12 cellular contexts compared by ENCODE assay signal in genomic region chr17:44204453-44204882, GRCh38. TPM values are rescaled to one million over a fixed set of nuclear protein-coding genes. Genes with fewer than 3 reads are reported as not detected.
A peak's percentile ranks its signal among the peaks of the same experiment; 100 is the strongest.
DNase-seq lines count a peak whose midpoint lies in the region; ATAC-seq, FAIRE-seq and TF ChIP-seq lines count a peak whose summit lies in the region.
"Had no signal": no experiment of that assay in that cellular context is flagged by ENCODE, and none has a peak within 500 bp of the region (broad histone marks: within the 10 kb centered on the region; RNA-seq: fewer than 3 reads in every experiment).

No MANE protein-coding gene starts in this region.

- peak; percentile 18 for FAIRE-seq in endothelial cell of umbilical vein (lab: Jason Lieb, UNC)
- FAIRE-seq: frontal cortex had no signal

- H3K4me2 ChIP-seq in endothelial cell of umbilical vein (ENCODE audit: insufficient read depth, low read length): no peak overlapping the region

- CTCF ChIA-PET in endothelial cell of umbilical vein (lab: Charles Lee): interaction anchor here (0.9 to 2.4 kb wide), 16 partner anchors 12 to 319 kb away, joined by 3 to 17 read pairs (median 4); partner anchors contain the start of genes GRN and SLC25A39

- no TSS peak for BruUV-seq in endothelial cell of umbilical vein (replicated peaks; lab: Mats Ljungman, UMichigan)

- peaks cover 3 to 20% of the 10 kb centered on the region in 2 experiments for H3K36me3 ChIP-seq in endothelial cell of umbilical vein (ENCODE audit: control insufficient read depth in 2 of 2, extremely low read depth in 1 of 2, insufficient read depth in 2 of 2, low read length in 2 of 2)

- H3K4me1 ChIP-seq in right cardiac atrium (ENCODE audit: control insufficient read depth, insufficient read depth, low read length) (no peaks in the 10 kb centered on the region), endothelial cell of umbilical vein (ENCODE audit: control insufficient read depth, extremely low read depth, insufficient read depth, low read length) (peaks cover 12% of the 10 kb centered on the region)

- H3K27ac ChIP-seq in right cardiac atrium (ENCODE audit: low read length) (no peak overlapping the region), endothelial cell of umbilical vein (ENCODE audit: insufficient read depth, low read depth, low read length) (no peak overlapping the region)

- POLR2A ChIA-PET in endothelial cell of umbilical vein (lab: Charles Lee): interaction anchor here (1.5 kb wide), 1 partner anchor 141 kb away, joined by 4 read pairs; the partner anchor contains the start of gene GRN

- WGBS in right cardiac atrium: 52% methylated on average over 5 of the region's 5 CpGs

- H3K9ac ChIP-seq in endothelial cell of umbilical vein (replicated peaks; ENCODE audit: extremely low read depth, insufficient read depth, low read length): no peak overlapping the region

- H3K9me3 ChIP-seq in right cardiac atrium (ENCODE audit: control insufficient read depth, low read length) (no peaks in the 10 kb centered on the region), endothelial cell of umbilical vein (replicated peaks; ENCODE audit: control insufficient read depth, insufficient read depth, low read length) (no peaks in the 10 kb centered on the region)

- no peaks in the 10 kb centered on the region for H4K20me1 ChIP-seq in endothelial cell of umbilical vein (replicated peaks; ENCODE audit: control insufficient read depth, extremely low read depth, insufficient read depth, low read length)

- no peak for TF ChIP-seq CTCF in endothelial cell of umbilical vein (IDR thresholded peaks at IDR 0.05; ENCODE audit: extremely low read depth in 1 of 2, insufficient read depth in 1 of 2, low read depth in 1 of 2, low read length in 2 of 2)

- no peaks in the 10 kb centered on the region for H3K79me2 ChIP-seq in endothelial cell of umbilical vein (ENCODE audit: control insufficient read depth, insufficient read depth, low read length)

- H3K27me3 ChIP-seq in right cardiac atrium (ENCODE audit: control insufficient read depth, insufficient read depth) (no peaks in the 10 kb centered on the region), endothelial cell of umbilical vein (ENCODE audit: control insufficient read depth in 2 of 2, insufficient read depth in 2 of 2, low read length in 2 of 2) (no peaks in the 10 kb centered on the region)

- dilution Hi-C loops in endothelial cell of umbilical vein (cut with MboI; ENCODE audit: extremely low pct_ligation_motif_present, low sequenced_read_pairs): no loop called here

- no peak for TF ChIP-seq POLR2A in endothelial cell of umbilical vein (IDR thresholded peaks at IDR 0.05; ENCODE audit: low read depth, low read length)

- H3K4me3 ChIP-seq in right cardiac atrium (ENCODE audit: low read length): no peak overlapping the region
- H3K4me3 ChIP-seq in endothelial cell of umbilical vein (replicated peaks in 1 of 3; ENCODE audit: insufficient read depth in 1 of 3, low read depth in 1 of 3, low read length in 3 of 3): no peak overlapping the region
- H3K4me3 ChIP-seq: lung had no signal

- intact Hi-C loops in right cardiac atrium (cut with DNase I) (no loop called here), cardiac septum (cut with DNase I) (no loop called here), endothelial cell of umbilical vein (cut with micrococcal nuclease) (no loop called here)

- ATAC-seq in right cardiac atrium (peak in 1 of 2 donors; percentile 9), HG02884 (IDR thresholded peaks at IDR 0.05; ENCODE audit: unreplicated experiment) (no peak), GM21447 (IDR thresholded peaks at IDR 0.05; ENCODE audit: unreplicated experiment) (no peak)

- H3K9me1 ChIP-seq in endothelial cell of umbilical vein (replicated peaks; ENCODE audit: control insufficient read depth, extremely low read depth, insufficient read depth, low read length): no peaks in the 10 kb centered on the region

- DNase-seq in right cardiac atrium (peak in 2 of 3 donors; percentile 68 to 72), cardiac septum (ENCODE audit: low spot score) (no peak), RPMI7951 (ENCODE audit: low read depth) (peak; percentile 75), endothelial cell of umbilical vein (ENCODE audit: low read depth, low spot score) (no peak), stromal cell of bone marrow (ENCODE audit: low read depth) (peak; percentile 36)
- DNase-seq in stimulated activated CD4-positive, alpha-beta T cell treated with anti-CD3 and anti-CD28 coated beads, Interleukin-15, amount 100 ng/mL, for 24 hours: no peak

- no peak overlapping the region for H2AFZ ChIP-seq in endothelial cell of umbilical vein (ENCODE audit: low read depth, low read length)

TF ChIP-seq in endothelial cell of umbilical vein, 7 proteins besides CTCF, POLR2A, EP300 and RAD21:
- TF ChIP-seq FOS (IDR thresholded peaks at IDR 0.05; ENCODE audit: borderline replicate concordance, insufficient read depth, low read length) (peak; percentile 38), MYC (IDR thresholded peaks at IDR 0.05; ENCODE audit: low read depth, low read length) (no peak)

RNA-seq across cellular contexts. Expression of gene ATXN7L3, which starts 4.8 kb away (rescaled TPM):
- total RNA-seq in right cardiac atrium (10 to 100 TPM; 37.5 to 52.7 (median 41.2) TPM), cardiac septum (37.8 TPM), endothelial cell of umbilical vein (82.5 and 102 TPM in 2 replicates)
- polyA plus RNA-seq in right cardiac atrium (31.0 TPM), endothelial cell of umbilical vein (50.7 and 61.3 TPM in 2 replicates)
- total RNA-seq in RPMI7951 (2014; rRNA removed; shearing (Covaris generic)): 19.5 and 27.1 TPM in 2 replicates
- 54.4 and 57.8 TPM in 2 replicates for polyA plus RNA-seq in endothelial cell of umbilical vein (2011; cell fraction: cytosol; rRNA removed)
- polyA plus RNA-seq in endothelial cell of umbilical vein (2011; cell fraction: nucleus; rRNA removed): 139 and 153 TPM in 2 replicates
- polyA plus RNA-seq in endothelial cell of umbilical vein (2012): 47.6 and 49.1 TPM in 2 replicates
- polyA minus RNA-seq in endothelial cell of umbilical vein: 74.9 and 97.1 TPM in 2 replicates
- 18.7 TPM for polyA minus RNA-seq in endothelial cell of umbilical vein (2011; cell fraction: cytosol; rRNA and poly(A)+ RNA removed)
- polyA minus RNA-seq in endothelial cell of umbilical vein (2011; cell fraction: nucleus; rRNA and poly(A)+ RNA removed): 36.1 and 38.2 TPM in 2 replicates

RNA-seq across cellular contexts. Expression of gene UBTF, which starts 15.0 kb away (rescaled TPM):
- total RNA-seq in right cardiac atrium: 10 to 100 TPM; 36.7 to 63.4 (median 58.6) TPM
- 43.5 TPM for polyA plus RNA-seq in right cardiac atrium
- 53.1 TPM for total RNA-seq in cardiac septum
- total RNA-seq in RPMI7951 (2014; rRNA removed; shearing (Covaris generic)): 40.4 and 41.1 TPM in 2 replicates
- total RNA-seq in endothelial cell of umbilical vein: 74.3 and 84.7 TPM in 2 replicates
- polyA plus RNA-seq in endothelial cell of umbilical vein: 10.8 and 14.7 TPM in 2 replicates
- 28.1 and 28.3 TPM in 2 replicates for polyA plus RNA-seq in endothelial cell of umbilical vein (2011; cell fraction: cytosol; rRNA removed)
- 48.7 and 49.3 TPM in 2 replicates for polyA plus RNA-seq in endothelial cell of umbilical vein (2011; cell fraction: nucleus; rRNA removed)
- polyA plus RNA-seq in endothelial cell of umbilical vein (2012): 47.1 and 56.1 TPM in 2 replicates
- 23.8 and 24.3 TPM in 2 replicates for polyA minus RNA-seq in endothelial cell of umbilical vein
- polyA minus RNA-seq in endothelial cell of umbilical vein (2011; cell fraction: cytosol; rRNA and poly(A)+ RNA removed): 28.3 TPM
- polyA minus RNA-seq in endothelial cell of umbilical vein (2011; cell fraction: nucleus; rRNA and poly(A)+ RNA removed): 17.2 and 26.2 TPM in 2 replicates

RNA-seq across cellular contexts. Expression of gene TMUB2, which starts 17.7 kb away (rescaled TPM):
- total RNA-seq in right cardiac atrium (10 to 100 TPM; 23.5 to 27.6 (median 26.6) TPM), cardiac septum (20.5 TPM), endothelial cell of umbilical vein (39.5 and 43.6 TPM in 2 replicates)
- polyA plus RNA-seq in right cardiac atrium (26.3 TPM), endothelial cell of umbilical vein (72.5 and 80.0 TPM in 2 replicates)
- 19.4 and 25.0 TPM in 2 replicates for total RNA-seq in RPMI7951 (2014; rRNA removed; shearing (Covaris generic))
- polyA plus RNA-seq in endothelial cell of umbilical vein (2011; cell fraction: cytosol; rRNA removed): 50.3 and 55.3 TPM in 2 replicates
- polyA plus RNA-seq in endothelial cell of umbilical vein (2011; cell fraction: nucleus; rRNA removed): 150 and 171 TPM in 2 replicates
- 32.2 and 40.6 TPM in 2 replicates for polyA plus RNA-seq in endothelial cell of umbilical vein (2012)
- polyA minus RNA-seq in endothelial cell of umbilical vein: 48.4 and 54.9 TPM in 2 replicates
- polyA minus RNA-seq in endothelial cell of umbilical vein (2011; cell fraction: cytosol; rRNA and poly(A)+ RNA removed): 11.1 TPM
- 18.8 and 24.1 TPM in 2 replicates for polyA minus RNA-seq in endothelial cell of umbilical vein (2011; cell fraction: nucleus; rRNA and poly(A)+ RNA removed)

RNA-seq across cellular contexts. Expression of gene ASB16, which starts 34.0 kb away (rescaled TPM):
- total RNA-seq in right cardiac atrium: 10 to 100 TPM in 2 of 4 donors, 1 to 10 TPM in 2; 5.3 to 11.3 (median 9.7) TPM
- polyA plus RNA-seq in right cardiac atrium: 5.4 TPM
- 8.9 TPM for total RNA-seq in cardiac septum
- not detected in 2 replicates for total RNA-seq in RPMI7951 (2014; rRNA removed; shearing (Covaris generic))
- total RNA-seq in endothelial cell of umbilical vein: not detected in 2 replicates
- not detected in 2 replicates for polyA plus RNA-seq in endothelial cell of umbilical vein
- polyA plus RNA-seq in endothelial cell of umbilical vein (2011; cell fraction: cytosol; rRNA removed): not detected in 2 replicates
- polyA plus RNA-seq in endothelial cell of umbilical vein (2011; cell fraction: nucleus; rRNA removed): 0.17 and 0.20 TPM in 2 replicates
- 0.65 and 0.96 TPM in 2 replicates for polyA plus RNA-seq in endothelial cell of umbilical vein (2012)
- not detected in 2 replicates for polyA minus RNA-seq in endothelial cell of umbilical vein
- not detected for polyA minus RNA-seq in endothelial cell of umbilical vein (2011; cell fraction: cytosol; rRNA and poly(A)+ RNA removed)
- 0.24 TPM in 1 of 2 replicates, not detected in the other for polyA minus RNA-seq in endothelial cell of umbilical vein (2011; cell fraction: nucleus; rRNA and poly(A)+ RNA removed)
- total RNA-seq: CD4-positive, alpha-beta memory T cell; frontal cortex; pulmonary artery endothelial cell had no signal

Comparison
In these comparisons a context has a peak if more than half of its experiments do, and no peak if none do; other contexts are left out.
1. DNase-seq: peak in right cardiac atrium (2 of 3), RPMI7951 (single experiment) and stromal cell of bone marrow (single experiment); none in cardiac septum (single experiment), endothelial cell of umbilical vein (single experiment) and stimulated activated CD4-positive, alpha-beta T cell treated with anti-CD3 and anti-CD28 coated beads, Interleukin-15, amount 100 ng/mL, for 24 hours (single experiment).